26 cellular contexts compared by ENCODE assay signal in genomic region chr1:206518743-206519142, GRCh38. TPM values are rescaled to one million over a fixed set of nuclear protein-coding genes. Genes with fewer than 3 reads are reported as not detected.
DNase-seq lines count a peak whose midpoint lies in the region; ATAC-seq, FAIRE-seq and TF ChIP-seq lines count a peak whose summit lies in the region.
"Had no signal": no experiment of that assay in that cellular context is flagged by ENCODE, and none has a peak within 500 bp of the region (broad histone marks: within the 10 kb centered on the region; RNA-seq: fewer than 3 reads in every experiment).

No MANE protein-coding gene starts in this region.

- ATAC-seq in A549 (no peak), left lobe of liver (peak; percentile 16), HG02610 (IDR thresholded peaks at IDR 0.05; ENCODE audit: unreplicated experiment) (no peak)
- ATAC-seq: HCT116 had no signal

- WGBS in A549 (ENCODE audit: missing lambda C conversion rate), result 67% methylated on average over 6 of the region's 6 CpGs
- WGBS in spleen, 5 donors, result 89 to 100% (median 93%) methylated on average over 1 to 6 of the region's 6 CpGs

- H3K27me3 ChIP-seq in WERI-Rb-1 (ENCODE audit: insufficient read depth, low read depth, severe bottlenecking) (no peaks in the 10 kb centered on the region), spleen (replicated peaks in 1 of 7) (no peaks in the 10 kb centered on the region)
- H3K27me3 ChIP-seq: Peyer's patch had no signal

- DNase-seq in A549 (ENCODE audit: low read depth in 1 of 2, low spot score in 1 of 2) (no peak), WERI-Rb-1 (peak; percentile 32), left lobe of liver (ENCODE audit: low spot score) (no peak), spleen (peak; percentile 42), NK-92 (lab: John Stamatoyannopoulos, UW; ENCODE audit: unreplicated experiment) (no peak), NCI-H446 treated with DMSO at 0.1 percent for 48 hours (lab: John Stamatoyannopoulos, UW) (no peak)
- DNase-seq: C1 segment of cervical spinal cord; CD4-positive, alpha-beta memory T cell; COR-L47; Kasumi-1; NCI-H1092 treated with DMSO at 0.1 percent for 48 hours; NCI-H1436; NCI-H187; NCI-H2081 treated with DMSO at 0.1 percent for 48 hours; NCI-H2171; NCI-H226; NCI-H526; OCI-M1; Peyer's patch; SK-N-SH; SW 1271 had no signal

- POLR2A ChIA-PET in A549 (lab: Yijun Ruan, JAX), result no interaction called here

- H3K4me2 ChIP-seq in A549, result no peak overlapping the region
- H3K4me2 ChIP-seq: SK-N-SH had no signal

- no peak for FAIRE-seq in A549 (lab: Jason Lieb, UNC)
- FAIRE-seq: A204.1, G401.6 had no signal

- TF ChIP-seq CTCF in A549 (IDR thresholded peaks at IDR 0.05) (no peak), WERI-Rb-1 (IDR thresholded peaks at IDR 0.05; ENCODE audit: low read depth, low read length) (no peak), spleen (IDR thresholded peaks at IDR 0.05 in 8 of 11, conservative IDR thresholded peaks at IDR 0.05 in 3 of 11) (no peak)

- H3K27ac ChIP-seq in A549 (no peak overlapping the region), WERI-Rb-1 (peak overlapping the region; percentile 91), spleen (no peak overlapping the region)
- H3K27ac ChIP-seq: HL-60, Peyer's patch had no signal

- TF ChIP-seq POLR2A in A549 (IDR thresholded peaks at IDR 0.05; ENCODE audit: low read length), result no peak
- no peak for TF ChIP-seq POLR2A in spleen (IDR thresholded peaks at IDR 0.05)

- no peak for TF ChIP-seq RAD21 in A549 (conservative IDR thresholded peaks at IDR 0.05 in 1 of 2, IDR thresholded peaks at IDR 0.05 in 1 of 2)

- CTCF ChIA-PET in A549 (lab: Yijun Ruan, JAX), result interaction anchor here (1.4 to 5.7 kb wide), 5 partner anchors 10 to 65 kb away, joined by 5 to 28 read pairs (median 6); no protein-coding TSS in a partner anchor

- intact Hi-C loops in spleen (cut with DNase I; ENCODE audit: low total_unique reads), result no loop called here

- no peak overlapping the region for H3K4me3 ChIP-seq in A549
- H3K4me3 ChIP-seq in WERI-Rb-1 (ENCODE audit: low read depth, low read length), result peak overlapping the region; percentile 47
- no peak overlapping the region for H3K4me3 ChIP-seq in spleen
- H3K4me3 ChIP-seq: Peyer's patch had no signal

- H3K36me3 ChIP-seq in WERI-Rb-1 (no peaks in the 10 kb centered on the region), spleen (no peaks in the 10 kb centered on the region)
- H3K36me3 ChIP-seq: Peyer's patch had no signal

- peaks cover 6% of the 10 kb centered on the region for H3K4me1 ChIP-seq in A549
- H3K4me1 ChIP-seq in spleen, result peaks cover 7 to 40% (median 25%) of the 10 kb centered on the region in 6 donors

- H3K9me3 ChIP-seq in A549 (no peaks in the 10 kb centered on the region), WERI-Rb-1 (ENCODE audit: severe bottlenecking) (no peaks in the 10 kb centered on the region), spleen (no peaks in the 10 kb centered on the region)
- H3K9me3 ChIP-seq: Peyer's patch, SK-N-SH had no signal

- no peak for TF ChIP-seq EP300 in A549 (IDR thresholded peaks at IDR 0.05)

TF ChIP-seq in A549, 52 proteins besides CTCF, POLR2A, EP300 and RAD21:
- no peak for TF ChIP-seq HES2 (IDR thresholded peaks at IDR 0.05)
- peak; percentile 90 for TF ChIP-seq MAFK (IDR thresholded peaks at IDR 0.05; ENCODE audit: partially characterized antibody)

RNA-seq across cellular contexts. Expression of gene RASSF5, which starts 11.4 kb away (rescaled TPM):
- polyA plus RNA-seq in A549 (2011; rRNA removed), result 2.0 and 2.2 TPM in 2 replicates
- 0.82 and 1.0 TPM in 2 replicates for polyA plus RNA-seq in A549 (2012; cell fraction: cytosol; rRNA removed)
- 1.1 and 1.2 TPM in 2 replicates for polyA plus RNA-seq in A549 (2012; cell fraction: nucleus; rRNA removed)
- 1.4 to 2.2 TPM (median 1.9 TPM) in 3 replicates for polyA plus RNA-seq in A549 (2017; fragmentation: RNase III; extraction: RNeasy Plus Mini Kit Qiagen cat#74134 plus additional on column Dnase treatment)
- polyA minus RNA-seq in A549 (2011; rRNA and poly(A)+ RNA removed), result 4.7 and 6.6 TPM in 2 replicates
- 13.1 TPM for total RNA-seq in left lobe of liver
- 100 to 1,000 TPM; 121 to 168 (median 131) TPM for total RNA-seq in spleen
- 10 to 100 TPM; 32.2 to 39.5 (median 35.8) TPM for polyA plus RNA-seq in spleen

RNA-seq across cellular contexts. Expression of gene IKBKE, which starts 48.5 kb away (rescaled TPM):
- polyA plus RNA-seq in A549 (2011; rRNA removed) (6.3 and 6.4 TPM in 2 replicates), A549 (2017; fragmentation: RNase III; extraction: RNeasy Plus Mini Kit Qiagen cat#74134 plus additional on column Dnase treatment) (6.3 to 7.2 TPM (median 6.8 TPM) in 3 replicates), spleen (10 to 100 TPM; 11.3 to 23.2 (median 17.0) TPM)
- 8.7 and 9.4 TPM in 2 replicates for polyA plus RNA-seq in A549 (2012; cell fraction: cytosol; rRNA removed)
- polyA plus RNA-seq in A549 (2012; cell fraction: nucleus; rRNA removed), result 13.6 and 15.4 TPM in 2 replicates
- polyA minus RNA-seq in A549 (2011; rRNA and poly(A)+ RNA removed), result 10.5 and 11.4 TPM in 2 replicates
- total RNA-seq in left lobe of liver (1.3 TPM), spleen (10 to 100 TPM; 20.1 to 37.3 (median 35.1) TPM)

Comparison
In these comparisons a context has a peak if more than half of its experiments do, and no peak if none do; other contexts are left out.
1. DNase-seq: peak in WERI-Rb-1 (single experiment) and spleen (single experiment); none in A549 (0 of 2), left lobe of liver (single experiment), NK-92 (single experiment) and NCI-H446 treated with DMSO at 0.1 percent for 48 hours (single experiment).